In genomic region chr9:136011376-136011702, GRCh38 we compare ENCODE assay signal across 16 cellular contexts. TPM values are rescaled to one million over a fixed set of nuclear protein-coding genes. Genes with fewer than 3 reads are reported as not detected.
DNase-seq lines count a peak whose midpoint lies in the region; ATAC-seq and TF ChIP-seq lines count a peak whose summit lies in the region.
"Had no signal": no experiment of that assay in that cellular context is flagged by ENCODE, and none has a peak within 500 bp of the region (broad histone marks: within the 10 kb centered on the region; RNA-seq: fewer than 3 reads in every experiment).

No MANE protein-coding gene starts in this region.

- H3K4me2 ChIP-seq in parathyroid adenoma (ENCODE audit: low read length), result no peak overlapping the region

- no peaks in the 10 kb centered on the region for H3K27me3 Mint-ChIP-seq in chondrocyte (ENCODE audit: low read depth)
- H3K27me3 Mint-ChIP-seq: activated CD4-positive, alpha-beta T cell treated with anti-CD3 and anti-CD28 coated beads, Interleukin-2, amount 10 ng/mL, durations not matched to agents 24 days and 14 days; activated T-cell treated with anti-CD3 and anti-CD28 coated beads, Interleukin-2, amount 50 U/mL, for 24 hours had no signal

- H3K9me3 Mint-ChIP-seq in chondrocyte (ENCODE audit: low read depth), result no peaks in the 10 kb centered on the region
- H3K9me3 Mint-ChIP-seq: activated CD4-positive, alpha-beta T cell treated with anti-CD3 and anti-CD28 coated beads, Interleukin-2, amount 10 ng/mL, durations not matched to agents 24 days and 14 days; activated T-cell treated with anti-CD3 and anti-CD28 coated beads, Interleukin-2, amount 50 U/mL, for 24 hours; CD8-positive, alpha-beta T cell had no signal

- peaks cover 6% of the 10 kb centered on the region for H3K36me3 Mint-ChIP-seq in chondrocyte (ENCODE audit: low read depth)

- peak in 1 of 4 donors; percentile 2 for ATAC-seq in heart left ventricle
- ATAC-seq in right cardiac atrium, result peak in 1 of 2 donors; percentile 1
- ATAC-seq: CD8-positive, alpha-beta T cell; GM12878 had no signal

- CTCF ChIA-PET in HEK293T (lab: Yijun Ruan, JAX), result no interaction called here

- H3K79me2 ChIP-seq in parathyroid adenoma, result no peaks in the 10 kb centered on the region

- POLR2A ChIA-PET in HEK293T (lab: Yijun Ruan, JAX), result no interaction called here

- no peak for TF ChIP-seq CTCF in heart left ventricle (IDR thresholded peaks at IDR 0.05)
- TF ChIP-seq CTCF in parathyroid adenoma (IDR thresholded peaks at IDR 0.05), result no peak
- no peak for TF ChIP-seq CTCF in uterus (IDR thresholded peaks at IDR 0.05)
- TF ChIP-seq CTCF in chondrocyte (IDR thresholded peaks at IDR 0.05), result no peak

- H3K4me1 ChIP-seq in heart left ventricle, result peaks cover 8 to 38% (median 23%) of the 10 kb centered on the region in 12 donors
- H3K4me1 ChIP-seq in right cardiac atrium (ENCODE audit: control insufficient read depth, insufficient read depth, low read length), result peaks cover 5% of the 10 kb centered on the region
- no peaks in the 10 kb centered on the region for H3K4me1 ChIP-seq in parathyroid adenoma
- H3K4me1 ChIP-seq in uterus, result no peaks in the 10 kb centered on the region

- no peak overlapping the region for H3K9ac ChIP-seq in parathyroid adenoma

- intact Hi-C loops in heart left ventricle (cut with DNase I) (loop anchor here in 2 of 10 donors (5.0 kb wide), 2 partner anchors 41 to 96 kb away; no protein-coding TSS in a partner anchor), cardiac septum (cut with DNase I) (no loop called here), right cardiac atrium (cut with DNase I) (loop anchor here in 1 of 4 donors (10.0 kb wide), 1 partner anchor 73 kb away; no protein-coding TSS in a partner anchor), uterus (cut with DNase I; ENCODE audit: low total_unique reads) (no loop called here)

- H3K9me3 ChIP-seq in heart left ventricle, result no peaks in the 10 kb centered on the region
- H3K9me3 ChIP-seq in right cardiac atrium (ENCODE audit: control insufficient read depth, low read length), result no peaks in the 10 kb centered on the region
- H3K9me3 ChIP-seq in parathyroid adenoma (ENCODE audit: control insufficient read depth, low read length), result no peaks in the 10 kb centered on the region
- H3K9me3 ChIP-seq in uterus, result no peaks in the 10 kb centered on the region
- H3K9me3 ChIP-seq: tibial artery had no signal

- DNase-seq in heart left ventricle (peak in 2 of 5 donors; percentile 28 to 55), cardiac septum (ENCODE audit: low spot score) (no peak), right cardiac atrium (peak in 1 of 3 donors; percentile 19), uterus (no peak), HEK293T (ENCODE audit: extremely low spot score) (no peak), chondrocyte (ENCODE audit: low spot score) (no peak), dermis blood vessel endothelial cell (no peak)
- DNase-seq: activated CD4-positive, alpha-beta T cell treated with anti-CD3 and anti-CD28 coated beads, Interleukin-2, amount 10 ng/mL, durations not matched to agents 24 days and 14 days; activated T-cell treated with anti-CD3 and anti-CD28 coated beads, Interleukin-2, amount 50 U/mL, for 24 hours; CD8-positive, alpha-beta T cell; NCI-H2029 treated with DMSO at 0.1 percent for 48 hours; SHP77 treated with DMSO at 0.1 percent for 48 hours; T1000 had no signal

- peaks cover 0 to 44% (median 23%) of the 10 kb centered on the region in 9 donors for H3K36me3 ChIP-seq in heart left ventricle
- H3K36me3 ChIP-seq in parathyroid adenoma (ENCODE audit: control insufficient read depth, insufficient read depth, low read length), result no peaks in the 10 kb centered on the region
- no peaks in the 10 kb centered on the region for H3K36me3 ChIP-seq in uterus

- TF ChIP-seq POLR2A in heart left ventricle (IDR thresholded peaks at IDR 0.05), result no peak
- no peak for TF ChIP-seq POLR2A in uterus (IDR thresholded peaks at IDR 0.05)

- H3K4me3 ChIP-seq in heart left ventricle (no peak overlapping the region), right cardiac atrium (ENCODE audit: low read length) (no peak overlapping the region), parathyroid adenoma (ENCODE audit: low read depth, low read length) (no peak overlapping the region), uterus (no peak overlapping the region)
- H3K4me3 ChIP-seq: GM12878 had no signal

- H3K27ac Mint-ChIP-seq in chondrocyte (ENCODE audit: unreplicated experiment), result no peak overlapping the region
- H3K27ac Mint-ChIP-seq: activated CD4-positive, alpha-beta T cell treated with anti-CD3 and anti-CD28 coated beads, Interleukin-2, amount 10 ng/mL, durations not matched to agents 24 days and 14 days; activated T-cell treated with anti-CD3 and anti-CD28 coated beads, Interleukin-2, amount 50 U/mL, for 24 hours; CD8-positive, alpha-beta T cell had no signal

- H3K27ac ChIP-seq in heart left ventricle (peak overlapping the region in 11 of 12 donors; percentile 54 to 83 (median 76)), right cardiac atrium (ENCODE audit: low read length) (peak overlapping the region; percentile 3), parathyroid adenoma (peak overlapping the region; percentile 59), uterus (peak overlapping the region; percentile 63 to 65)

- WGBS in heart left ventricle, 4 donors, result 72 to 86% (median 74%) methylated on average over 22 to 25 of the region's 25 CpGs
- 68% methylated on average over 25 of the region's 25 CpGs for WGBS in right cardiac atrium

- no peak overlapping the region for H2AFZ ChIP-seq in parathyroid adenoma

- peaks cover 31% of the 10 kb centered on the region for H3K4me1 Mint-ChIP-seq in chondrocyte (ENCODE audit: low read depth)
- H3K4me1 Mint-ChIP-seq: activated CD4-positive, alpha-beta T cell treated with anti-CD3 and anti-CD28 coated beads, Interleukin-2, amount 10 ng/mL, durations not matched to agents 24 days and 14 days had no signal

- no peak overlapping the region for H3K4me3 Mint-ChIP-seq in chondrocyte (ENCODE audit: unreplicated experiment)
- H3K4me3 Mint-ChIP-seq: activated CD4-positive, alpha-beta T cell treated with anti-CD3 and anti-CD28 coated beads, Interleukin-2, amount 10 ng/mL, durations not matched to agents 24 days and 14 days; activated T-cell treated with anti-CD3 and anti-CD28 coated beads, Interleukin-2, amount 50 U/mL, for 24 hours; CD8-positive, alpha-beta T cell had no signal

- H3K27me3 ChIP-seq in heart left ventricle (no peaks in the 10 kb centered on the region), right cardiac atrium (ENCODE audit: control insufficient read depth, insufficient read depth) (no peaks in the 10 kb centered on the region), parathyroid adenoma (ENCODE audit: control insufficient read depth, insufficient read depth, low read length) (no peaks in the 10 kb centered on the region), uterus (no peaks in the 10 kb centered on the region)
- H3K27me3 ChIP-seq: tibial artery had no signal

TF ChIP-seq in HEK293T, 16 proteins besides CTCF, POLR2A, EP300 and RAD21:
- TF ChIP-seq PKNOX1 (IDR thresholded peaks at IDR 0.05) (no peak), L3MBTL2 (conservative IDR thresholded peaks at IDR 0.05) (no peak), FOXK2 (IDR thresholded peaks at IDR 0.05) (no peak), NFRKB (IDR thresholded peaks at IDR 0.05) (no peak), LEF1 (IDR thresholded peaks at IDR 0.05; ENCODE audit: borderline replicate concordance) (no peak), BHLHE40 (IDR thresholded peaks at IDR 0.05; ENCODE audit: borderline replicate concordance) (no peak), SUZ12 (IDR thresholded peaks at IDR 0.05) (no peak)
TF ChIP-seq in HEK293T: peak in this region for 0.

RNA-seq across cellular contexts. Expression of gene UBAC1, which starts 50.2 kb away (rescaled TPM):
- total RNA-seq in heart left ventricle (100 to 1,000 TPM in 4 of 9 donors, 10 to 100 TPM in 5; 71.1 to 115 (median 87.6) TPM), cardiac septum (90.3 TPM), right cardiac atrium (10 to 100 TPM; 64.0 to 88.7 (median 76.2) TPM), uterus (10 to 100 TPM; 25.1 to 46.1 (median 35.8) TPM), chondrocyte (33.2 to 36.0 TPM (median 33.5 TPM) in 3 replicates), dermis blood vessel endothelial cell (35.9 and 36.2 TPM in 2 replicates)
- polyA plus RNA-seq in heart left ventricle (100 to 1,000 TPM; 100 to 140 TPM), right cardiac atrium (83.3 TPM)

Comparison
In these comparisons a context has a peak if more than half of its experiments do, and no peak if none do; other contexts are left out.
1. H3K27ac ChIP-seq: peak in every context shown above with its lines; median percentile 76 in heart left ventricle; 64 in uterus; 59 in parathyroid adenoma; 3 in right cardiac atrium.